8 cellular contexts compared by ENCODE assay signal in the genomic region with DNA sequence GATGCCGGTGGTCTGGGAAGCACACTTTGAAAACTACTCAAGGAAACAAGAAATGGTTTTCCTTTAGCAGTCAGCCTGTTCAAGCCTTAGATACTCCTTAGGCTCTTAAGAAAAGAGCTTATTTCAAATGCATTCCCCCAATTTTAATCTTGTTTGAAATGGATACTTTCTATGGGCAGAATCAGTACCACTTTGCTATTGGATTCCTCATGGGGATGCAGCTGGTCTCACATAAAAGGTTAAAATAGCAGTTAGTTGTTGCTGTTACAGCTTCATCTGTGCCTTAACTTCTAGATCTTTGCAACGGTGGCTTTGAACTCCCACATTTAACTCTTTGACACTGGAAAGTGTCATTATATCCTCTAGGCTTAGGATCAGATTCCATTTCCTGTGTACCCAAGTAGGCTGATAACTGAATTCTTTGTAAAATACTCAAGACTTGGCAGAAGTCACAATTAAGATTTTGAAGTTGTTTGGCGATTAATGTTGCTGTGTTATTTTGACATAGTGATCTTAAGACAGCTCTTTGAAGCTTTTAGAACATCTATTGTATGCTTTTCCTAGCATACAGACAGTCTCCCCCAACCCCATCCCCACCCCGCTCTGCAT. TPM values are rescaled to one million over a fixed set of nuclear protein-coding genes. Genes with fewer than 3 reads are reported as not detected.
A peak's percentile ranks its signal among the peaks of the same experiment; 100 is the strongest.
DNase-seq lines count a peak whose midpoint lies in the region; FAIRE-seq and TF ChIP-seq lines count a peak whose summit lies in the region.

No MANE protein-coding gene starts in this region.

- H3K4me3 ChIP-seq in coronary artery (peak overlapping the region; percentile 86), lower leg skin (ENCODE audit: low read depth, poor library complexity, severe bottlenecking) (peak overlapping the region; percentile 56), suprapubic skin (peak overlapping the region; percentile 61)

- WGBS in lower leg skin, 2 donors: 67 to 69% methylated on average over 4 of the region's 4 CpGs
- WGBS in suprapubic skin: 52% methylated on average over 4 of the region's 4 CpGs

- peaks cover 67% of the 10 kb centered on the region for H3K4me1 ChIP-seq in suprapubic skin

- intact Hi-C loops in lower leg skin (cut with DNase I; ENCODE audit: low total_unique reads): no loop called here

- no peak for TF ChIP-seq CTCF in coronary artery (IDR thresholded peaks at IDR 0.05)
- no peak for TF ChIP-seq CTCF in lower leg skin (IDR thresholded peaks at IDR 0.05)
- TF ChIP-seq CTCF in suprapubic skin (IDR thresholded peaks at IDR 0.05): no peak
- no peak for TF ChIP-seq CTCF in D721Med (IDR thresholded peaks at IDR 0.05; ENCODE audit: insufficient read depth, missing control alignments)

- FAIRE-seq in D721Med (lab: Jason Lieb, UNC): no peak

- H3K27ac ChIP-seq in coronary artery (peak overlapping the region in 1 of 2 donors; percentile 98), suprapubic skin (no peak overlapping the region)

- TF ChIP-seq POLR2A in lower leg skin (IDR thresholded peaks at IDR 0.05): no peak
- TF ChIP-seq POLR2A in suprapubic skin (IDR thresholded peaks at IDR 0.05): no peak

- DNase-seq in LHCN-M2 (ENCODE audit: low read depth) (peak; percentile 63), coronary artery (ENCODE audit: low spot score) (no peak), lower leg skin (ENCODE audit: low spot score in 2 of 2) (no peak), suprapubic skin (ENCODE audit: low spot score in 2 of 2) (no peak), hippocampal formation (lab: John Stamatoyannopoulos, UW) (no peak), D721Med (ENCODE audit: insufficient read length, low spot score) (no peak), NCI-H2227 (lab: John Stamatoyannopoulos, UW; ENCODE audit: unreplicated experiment) (no peak)
- no peak for DNase-seq in activated CD8-positive, alpha-beta memory T cell treated with anti-CD3 and anti-CD28 coated beads, Interleukin-2, amount 50 U/mL, for 48 hours

- H3K9me3 ChIP-seq in suprapubic skin: no peaks in the 10 kb centered on the region

- no peaks in the 10 kb centered on the region for H3K27me3 ChIP-seq in suprapubic skin

- no peak for TF ChIP-seq EP300 in suprapubic skin (IDR thresholded peaks at IDR 0.05)

- H3K36me3 ChIP-seq in suprapubic skin: peaks cover 47% of the 10 kb centered on the region

RNA-seq across cellular contexts. Expression of a gene that starts 2.2 kb away (rescaled TPM):
- 2,731 and 2,850 TPM in 2 replicates for total RNA-seq in LHCN-M2 (2014; rRNA removed)
- 2,014 TPM for polyA plus RNA-seq in LHCN-M2 (2012)
- total RNA-seq in lower leg skin: 100 to 1,000 TPM in 2 of 4 donors, 10 to 100 TPM in 2; 84.7 to 158 (median 103) TPM
- 100 to 1,000 TPM in 1 of 4 donors, 10 to 100 TPM in 3; 82.0 to 396 (median 89.6) TPM for total RNA-seq in suprapubic skin
